ENCODE assay signal across 1 cellular context in genomic region chr3:184338538-184338945, GRCh38.
TF ChIP-seq lines count a peak whose summit lies in the region.

No MANE protein-coding gene starts in this region.

TF ChIP-seq in K562, 482 proteins besides CTCF, POLR2A, EP300 and RAD21:
- TF ChIP-seq ZNF146 (CRISPR knock-in tag; IDR thresholded peaks at IDR 0.05; ENCODE audit: unreplicated experiment) (no peak), ZBTB33 (CRISPR knock-in tag; IDR thresholded peaks at IDR 0.05) (peak; percentile 71), RBFOX2 (IDR thresholded peaks at IDR 0.05; ENCODE audit: low read depth, low read length) (0 out of 2 replicates have a peak, but pooled peaks have one; percentile 37)
